17 cellular contexts compared by ENCODE assay signal in the genomic region with DNA sequence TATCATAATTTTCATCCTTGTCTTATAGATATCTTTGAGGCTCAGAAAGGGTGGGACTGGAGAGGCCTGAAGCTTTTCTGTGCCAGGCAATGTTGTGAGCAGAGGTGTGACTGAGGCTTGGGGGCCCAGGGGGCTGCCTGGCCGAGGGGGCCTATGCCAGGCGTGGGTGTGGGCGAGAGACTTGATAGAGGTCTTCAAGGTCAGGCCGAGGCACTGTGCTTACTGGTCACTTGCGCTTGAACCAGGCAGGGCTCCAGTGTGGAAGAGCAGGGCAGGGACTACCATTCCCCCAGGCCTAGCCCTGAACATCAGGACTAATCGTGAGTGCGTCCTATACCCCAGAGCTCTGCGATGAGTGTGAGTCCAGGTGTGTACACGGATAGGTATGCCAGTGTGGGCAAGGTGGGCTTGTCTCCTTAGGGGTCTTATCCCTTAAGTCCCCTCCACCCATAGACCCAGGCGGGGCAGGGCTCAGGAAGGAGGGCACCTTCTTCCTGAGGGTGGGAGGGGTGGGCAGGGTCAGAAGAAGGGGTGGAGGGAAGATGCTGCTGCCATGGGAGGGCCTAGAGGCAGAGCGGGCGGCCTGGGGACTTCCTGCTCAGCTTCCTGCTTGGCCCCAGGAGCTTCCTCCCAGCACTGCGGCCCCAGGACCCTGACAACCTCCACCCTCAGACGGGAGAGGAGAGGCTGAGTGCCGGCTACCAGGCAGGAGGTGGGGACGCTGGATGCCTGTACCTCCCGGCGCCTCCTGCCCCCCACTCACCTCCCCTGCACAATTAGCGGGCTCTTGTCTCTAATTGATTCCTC.
"Had no signal": no experiment of that assay in that cellular context is flagged by ENCODE, and none has a peak within 500 bp of the region (broad histone marks: within the 10 kb centered on the region; RNA-seq: fewer than 3 reads in every experiment).

No MANE protein-coding gene starts in this region.

- H3K27ac ChIP-seq: adrenal gland, body of pancreas, epithelial cell of prostate, gastrocnemius medialis, neutrophil, right atrium auricular region, tibial nerve had no signal

- H3K9me3 Mint-ChIP-seq: activated B cell treated with CpG ODN at 0.5 μM for 24 hours; activated naive CD4-positive, alpha-beta T cell treated with anti-CD3 and anti-CD28 coated beads, Interleukin-2, amount 10 ng/mL, durations not matched to agents 7 days and 5 days; activated T-helper 2 cell treated with anti-CD3 and anti-CD28 coated beads, Interferon-gamma antibody, Interleukin-2, Interleukin-4, amounts not matched to agents 10 μg/mL and 5 μg/mL and 100 μg/mL, durations not matched to agents 14 hours and 24 hours and 36 hours had no signal

- H3K4me3 ChIP-seq: adrenal gland, body of pancreas, gastrocnemius medialis, right atrium auricular region, tibial nerve had no signal

- H3K4me3 Mint-ChIP-seq: activated B cell treated with CpG ODN at 0.5 μM for 24 hours; activated CD4-positive, alpha-beta T cell treated with anti-CD3 and anti-CD28 coated beads, Interleukin-2, amount 10 ng/mL, durations not matched to agents 24 days and 14 days; activated naive CD4-positive, alpha-beta T cell treated with anti-CD3 and anti-CD28 coated beads, Interleukin-2, amount 10 ng/mL, durations not matched to agents 7 days and 5 days had no signal

- H3K27ac Mint-ChIP-seq: activated B cell treated with CpG ODN at 0.5 μM for 24 hours; activated CD4-positive, alpha-beta T cell treated with anti-CD3 and anti-CD28 coated beads, Interleukin-2, amount 10 ng/mL, durations not matched to agents 24 days and 14 days; activated naive CD4-positive, alpha-beta T cell treated with anti-CD3 and anti-CD28 coated beads, Interleukin-2, amount 10 ng/mL, durations not matched to agents 7 days and 5 days; activated T-helper 2 cell treated with anti-CD3 and anti-CD28 coated beads, Interferon-gamma antibody, Interleukin-2, Interleukin-4, amounts not matched to agents 10 μg/mL and 5 μg/mL and 100 μg/mL, durations not matched to agents 14 hours and 24 hours and 36 hours had no signal

- DNase-seq: activated B cell treated with CpG ODN at 0.5 μM for 24 hours; activated CD4-positive, alpha-beta T cell treated with anti-CD3 and anti-CD28 coated beads, Interleukin-2, amount 10 ng/mL, durations not matched to agents 24 days and 14 days; activated naive CD4-positive, alpha-beta T cell treated with anti-CD3 and anti-CD28 coated beads, Interleukin-2, amount 10 ng/mL, durations not matched to agents 7 days and 5 days; adrenal gland; body of pancreas; central memory CD4-positive, alpha-beta T cell; cortex of kidney; effector CD8-positive, alpha-beta T cell; gastrocnemius medialis; left ventricle myocardium superior; small intestine; T1000 had no signal

- H3K27me3 ChIP-seq: adrenal gland, body of pancreas, gastrocnemius medialis, right atrium auricular region, tibial nerve had no signal

- ATAC-seq: body of pancreas, gastrocnemius medialis, left ventricle myocardium superior had no signal

- H3K9me3 ChIP-seq: adrenal gland, body of pancreas, gastrocnemius medialis, neutrophil, right atrium auricular region, tibial nerve had no signal

- H3K36me3 ChIP-seq: adrenal gland, gastrocnemius medialis, neutrophil, right atrium auricular region, tibial nerve had no signal

- H3K36me3 Mint-ChIP-seq: activated naive CD4-positive, alpha-beta T cell treated with anti-CD3 and anti-CD28 coated beads, Interleukin-2, amount 10 ng/mL, durations not matched to agents 7 days and 5 days had no signal
